24 cellular contexts compared by ENCODE assay signal in the genomic region with DNA sequence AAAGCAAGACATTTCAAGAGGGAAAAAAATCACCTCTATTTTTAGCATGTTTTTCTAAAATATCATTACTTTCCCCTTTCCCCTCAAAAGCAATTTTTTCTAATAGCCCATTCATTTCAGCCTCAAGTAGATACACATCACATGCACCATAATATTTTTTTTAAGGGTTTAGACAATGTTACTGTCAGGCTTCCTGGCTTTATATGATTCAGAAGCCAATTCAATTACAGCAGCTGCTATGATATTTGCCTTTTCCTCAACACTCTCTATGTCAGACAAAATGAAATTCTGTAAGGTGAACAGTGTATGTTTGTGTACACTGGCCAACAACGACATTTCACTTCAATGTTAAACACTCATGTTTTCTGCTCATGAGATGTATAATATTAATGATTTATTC. TPM values are rescaled to one million over a fixed set of nuclear protein-coding genes. Genes with fewer than 3 reads are reported as not detected.
DNase-seq lines count a peak whose midpoint lies in the region; ATAC-seq lines count a peak whose summit lies in the region.
"Had no signal": no experiment of that assay in that cellular context is flagged by ENCODE, and none has a peak within 500 bp of the region (broad histone marks: within the 10 kb centered on the region; RNA-seq: fewer than 3 reads in every experiment).

No MANE protein-coding gene starts in this region.

- in situ Hi-C loops in SK-MEL-5 (cut with HindIII; ENCODE audit: low pct_unique_long_range_greater_than_20kb, low sequenced_read_pairs): no loop called here

- ATAC-seq in GM18909 (IDR thresholded peaks at IDR 0.05; ENCODE audit: poor library complexity, unreplicated experiment): no peak
- ATAC-seq: left lung; Right ventricle myocardium inferior; stimulated activated naive B cell treated with anti-CD40 and anti-IgM and Interleukin-4, amounts not matched to agents 10 μg/mL and 1 μg/mL and 100 μg/mL, for 72 hours had no signal

- DNase-seq in DMS153 (lab: John Stamatoyannopoulos, UW): peak; percentile 58
- peak; percentile 65 for DNase-seq in DMS53 treated with DMSO at 0.1 percent for 48 hours (lab: John Stamatoyannopoulos, UW; ENCODE audit: unreplicated experiment)
- peak; percentile 88 for DNase-seq in NCI-H2029 treated with DMSO at 0.1 percent for 48 hours (lab: John Stamatoyannopoulos, UW)
- peak; percentile 25 for DNase-seq in SK-MEL-5 (ENCODE audit: low read depth, low spot score)
- DNase-seq in DMS 273 treated with DMSO at 0.1 percent for 48 hours (lab: John Stamatoyannopoulos, UW): no peak
- DNase-seq in occipital lobe (lab: John Stamatoyannopoulos, UW): no peak
- DNase-seq: activated CD4-positive, alpha-beta memory T cell treated with anti-CD3 and anti-CD28 coated beads for 36 hours; activated CD4-positive, CD25-positive, alpha-beta regulatory T cell treated with anti-CD3 and anti-CD28 coated beads, Interleukin-2, amount 50 U/mL, for 72 hours; activated CD8-positive, alpha-beta memory T cell treated with anti-CD3 and anti-CD28 coated beads, Interleukin-2, amount 50 U/mL, for 48 hours; activated naive CD4-positive, alpha-beta T cell treated with Interleukin-2 at 50 U/mL for 16 hours; C1 segment of cervical spinal cord; COR-L47; GM23248; islet precursor cell; Karpas-422; left lung; mesendoderm; NCI-H510A treated with DMSO at 0.1 percent for 48 hours; posterior cingulate gyrus; small intestine; stimulated activated naive B cell treated with anti-CD40 and anti-IgM and Interleukin-4, amounts not matched to agents 10 μg/mL and 1 μg/mL and 100 μg/mL, for 72 hours; substantia nigra had no signal

RNA-seq across cellular contexts. Expression of a gene that starts 46.5 kb away (rescaled TPM):
- total RNA-seq in SK-MEL-5 (2014; rRNA removed; shearing (Covaris generic)): 45.5 and 51.2 TPM in 2 replicates
- polyA plus RNA-seq in SK-MEL-5 (2015; cell fraction: cytosol; rRNA removed): 22.2 and 23.5 TPM in 2 replicates
- polyA plus RNA-seq in SK-MEL-5 (2015; cell fraction: nucleus; rRNA removed): 43.5 and 57.7 TPM in 2 replicates
- 36.7 TPM for total RNA-seq in occipital lobe

Comparison
In these comparisons a context has a peak if more than half of its experiments do, and no peak if none do; other contexts are left out.
1. DNase-seq: peak in DMS153 (single experiment), DMS53 treated with DMSO at 0.1 percent for 48 hours (single experiment), NCI-H2029 treated with DMSO at 0.1 percent for 48 hours (single experiment) and SK-MEL-5 (single experiment); none in DMS 273 treated with DMSO at 0.1 percent for 48 hours (single experiment) and occipital lobe (single experiment).